ENCODE assay signal across 8 cellular contexts in genomic region chr2:183037660-183038340, GRCh38. TPM values are rescaled to one million over a fixed set of nuclear protein-coding genes. Genes with fewer than 3 reads are reported as not detected.
DNase-seq lines count a peak whose midpoint lies in the region; ATAC-seq and TF ChIP-seq lines count a peak whose summit lies in the region.

No MANE protein-coding gene starts in this region.

- DNase-seq in COR-L47 (lab: John Stamatoyannopoulos, UW) (peak; percentile 74), UCSD-AML1 (lab: John Stamatoyannopoulos, UW; ENCODE audit: unreplicated experiment) (peak; percentile 54), coronary artery (ENCODE audit: low spot score) (peak; percentile 78), right lobe of liver (peak; percentile 55 to 63 (median 61)), NK-92 (lab: John Stamatoyannopoulos, UW; ENCODE audit: unreplicated experiment) (no peak)
- peak; percentile 35 for DNase-seq in stimulated activated CD4-positive, alpha-beta T cell treated with anti-CD3 and anti-CD28 coated beads, Interleukin-4, amount 100 ng/mL, for 24 hours

- no peaks in the 10 kb centered on the region for H3K9me3 ChIP-seq in right lobe of liver

- H3K27me3 ChIP-seq in right lobe of liver: no peaks in the 10 kb centered on the region

- H3K4me1 ChIP-seq in right lobe of liver: peaks cover 0 to 26% (median 2%) of the 10 kb centered on the region in 4 donors

- WGBS in right lobe of liver (ENCODE audit: insufficient coverage, low coverage, low lambda C conversion rate, missing lambda C conversion rate): under 1% methylated on average over 30 of the region's 89 CpGs

- TF ChIP-seq POLR2A in right lobe of liver (IDR thresholded peaks at IDR 0.05): peak; percentile 52

- H3K36me3 ChIP-seq in right lobe of liver: no peaks in the 10 kb centered on the region

- intact Hi-C loops in right lobe of liver (cut with DNase I): no loop called here

- peak overlapping the region; percentile 90 for H3K4me3 ChIP-seq in coronary artery
- peak overlapping the region; percentile 70 to 73 (median 70) for H3K4me3 ChIP-seq in right lobe of liver

- TF ChIP-seq CTCF in coronary artery (IDR thresholded peaks at IDR 0.05): no peak
- no peak for TF ChIP-seq CTCF in right lobe of liver (IDR thresholded peaks at IDR 0.05)

- peak overlapping the region; percentile 96 to 98 for H3K27ac ChIP-seq in coronary artery
- peak overlapping the region; percentile 91 to 93 (median 93) for H3K27ac ChIP-seq in right lobe of liver

- ATAC-seq in GM19351 (IDR thresholded peaks at IDR 0.05; ENCODE audit: unreplicated experiment): peak; percentile 41
- peak; percentile 17 for ATAC-seq in HG03378 (IDR thresholded peaks at IDR 0.05; ENCODE audit: unreplicated experiment)
- peak; percentile 41 to 67 (median 62) for ATAC-seq in right lobe of liver

RNA-seq across cellular contexts. Expression of gene NCKAP1, which starts 0.5 kb away (rescaled TPM):
- 10 to 100 TPM; 31.9 to 50.3 (median 43.3) TPM for total RNA-seq in right lobe of liver

RNA-seq across cellular contexts. Expression of gene DUSP19, which starts 40.7 kb away (rescaled TPM):
- 1 to 10 TPM in 3 of 6 experiments, under 1 TPM in 3; 0.37 to 1.5 (median 0.78) TPM for total RNA-seq in right lobe of liver
